In genomic region chr11:119990306-119991021, GRCh38 we compare ENCODE assay signal across 16 cellular contexts.
DNase-seq lines count a peak whose midpoint lies in the region; ATAC-seq and TF ChIP-seq lines count a peak whose summit lies in the region.
"Had no signal": no experiment of that assay in that cellular context is flagged by ENCODE, and none has a peak within 500 bp of the region (broad histone marks: within the 10 kb centered on the region; RNA-seq: fewer than 3 reads in every experiment).

No MANE protein-coding gene starts in this region.

- H3K27me3 ChIP-seq in brain microvascular endothelial cell (replicated peaks), result peaks cover 2% of the 10 kb centered on the region
- H3K27me3 ChIP-seq: neural progenitor cell, transverse colon had no signal

- H3K36me3 ChIP-seq in brain microvascular endothelial cell (replicated peaks), result no peaks in the 10 kb centered on the region
- H3K36me3 ChIP-seq: neural progenitor cell, transverse colon had no signal

- no peak for TF ChIP-seq CTCF in brain microvascular endothelial cell (IDR thresholded peaks at IDR 0.05; ENCODE audit: low read depth, low read length, missing control alignments)

- DNase-seq in AG08395 (ENCODE audit: low spot score) (peak; percentile 65), NCI-H69 (lab: John Stamatoyannopoulos, UW) (peak; percentile 35), fibroblast of peridontal ligament (ENCODE audit: extremely low read depth) (peak; percentile 18), middle frontal gyrus (ENCODE audit: extremely low spot score, low spot score) (peak; percentile 62), brain microvascular endothelial cell (no peak), HT-29 (ENCODE audit: low spot score) (no peak)
- DNase-seq: effector memory CD8-positive, alpha-beta T cell; NCI-H1105 treated with DMSO at 0.1 percent for 48 hours; NCI-H526 treated with DMSO at 0.1 percent for 48 hours; stimulated activated CD4-positive, alpha-beta T cell treated with anti-CD3 and anti-CD28 coated beads, Interleukin-12 subunit alpha, Interleukin-12 subunit beta, amount 100 ng/mL, for 4 hours; transverse colon had no signal

- in situ Hi-C loops in brain microvascular endothelial cell (cut with HindIII; ENCODE audit: low pct_ligation_motif_present, low sequenced_read_pairs), result no loop called here

- no peak overlapping the region for H3K27ac ChIP-seq in brain microvascular endothelial cell
- H3K27ac ChIP-seq: neural progenitor cell, transverse colon had no signal

- TF ChIP-seq POLR2A in GM18505 (IDR thresholded peaks at IDR 0.05; ENCODE audit: borderline replicate concordance, extremely low read depth, insufficient read depth, insufficient read length), result no peak

- ATAC-seq in GM18505 (IDR thresholded peaks at IDR 0.05; ENCODE audit: unreplicated experiment) (no peak), HG03159 (IDR thresholded peaks at IDR 0.05; ENCODE audit: unreplicated experiment) (no peak)
- ATAC-seq: activated T-helper 17 cell treated with anti-CD3 and anti-CD28 coated beads, Interleukin-2, amount 50 U/mL, for 72 hours; effector memory CD8-positive, alpha-beta T cell had no signal

- H3K4me3 ChIP-seq in brain microvascular endothelial cell (ENCODE audit: low read depth, low read length), result no peak overlapping the region
- H3K4me3 ChIP-seq: lung, neural progenitor cell, transverse colon had no signal

Comparison
In these comparisons a context has a peak if more than half of its experiments do, and no peak if none do; other contexts are left out.
1. DNase-seq: peak in AG08395 (single experiment), NCI-H69 (single experiment), fibroblast of peridontal ligament (single experiment) and middle frontal gyrus (single experiment); none in brain microvascular endothelial cell (single experiment) and HT-29 (single experiment).